In genomic region chr12:30761730-30762129, GRCh38 we compare ENCODE assay signal across 24 cellular contexts. TPM values are rescaled to one million over a fixed set of nuclear protein-coding genes. Genes with fewer than 3 reads are reported as not detected.
DNase-seq lines count a peak whose midpoint lies in the region; ATAC-seq, FAIRE-seq and TF ChIP-seq lines count a peak whose summit lies in the region.
"Had no signal": no experiment of that assay in that cellular context is flagged by ENCODE, and none has a peak within 500 bp of the region (broad histone marks: within the 10 kb centered on the region; RNA-seq: fewer than 3 reads in every experiment).

No MANE protein-coding gene starts in this region.

- H3K9me1 ChIP-seq in IMR-90 (ENCODE audit: insufficient read depth, low read length) (no peaks in the 10 kb centered on the region), K562 (ENCODE audit: control insufficient read depth, insufficient read depth, low read length) (no peaks in the 10 kb centered on the region)

- no peak overlapping the region for H3K4ac ChIP-seq in IMR-90 (ENCODE audit: low read depth, low read length)

- H3K27ac Mint-ChIP-seq in Caco-2 (ENCODE audit: unreplicated experiment) (peak overlapping the region; percentile 78), HFFc6 (no peak overlapping the region)
- H3K27ac Mint-ChIP-seq: CD14-positive monocyte; CD4-positive, alpha-beta memory T cell; CD8-positive, alpha-beta memory T cell had no signal

- H4K8ac ChIP-seq in IMR-90 (ENCODE audit: low read depth in 2 of 2, low read length in 2 of 2): no peak overlapping the region

- dilution Hi-C loops in IMR-90 (cut with HindIII; ENCODE audit: low sequenced_read_pairs, unreplicated experiment): no loop called here

- H4K91ac ChIP-seq in IMR-90 (ENCODE audit: insufficient read depth, low read depth, low read length): no peak overlapping the region

- no peak overlapping the region for H2AK5ac ChIP-seq in IMR-90 (ENCODE audit: low read depth, low read length)

- TF ChIP-seq EP300 in K562 (IDR thresholded peaks at IDR 0.05; ENCODE audit: low read length): no peak

- H3K4me1 Mint-ChIP-seq in Caco-2 (ENCODE audit: low read depth, unreplicated experiment): peaks cover 41% of the 10 kb centered on the region
- H3K4me1 Mint-ChIP-seq in HFFc6 (ENCODE audit: low read depth): no peaks in the 10 kb centered on the region
- H3K4me1 Mint-ChIP-seq: CD14-positive monocyte; CD4-positive, alpha-beta memory T cell; CD8-positive, alpha-beta memory T cell had no signal

- no peak overlapping the region for H2AK9ac ChIP-seq in IMR-90 (replicated peaks; ENCODE audit: low read depth, low read length, poor library complexity)

- no peak overlapping the region for H3K14ac ChIP-seq in IMR-90 (replicated peaks; ENCODE audit: low read depth, low read length)

- in situ Hi-C loops in IMR-90 (cut with MboI; ENCODE audit: low sequenced_read_pairs): no loop called here
- in situ Hi-C loops in K562 (cut with MboI): no loop called here
- in situ Hi-C loops in GM13977 (cut with MboI; ENCODE audit: low pct_unique_long_range_greater_than_20kb, low sequenced_read_pairs, unreplicated experiment): no loop called here

- H3K4me2 ChIP-seq in IMR-90 (ENCODE audit: low read depth, low read length): no peak overlapping the region
- H3K4me2 ChIP-seq in K562 (ENCODE audit: insufficient read depth, low read length): no peak overlapping the region
- H3K4me2 ChIP-seq: BLaER1 had no signal

- no peak for FAIRE-seq in K562 (lab: Jason Lieb, UNC)
- FAIRE-seq: A204.1, D721Med, G401.6, GM12891, GM18507 had no signal

- H3K4me3 Mint-ChIP-seq in Caco-2 (ENCODE audit: unreplicated experiment) (no peak overlapping the region), HFFc6 (no peak overlapping the region)
- H3K4me3 Mint-ChIP-seq: CD14-positive monocyte; CD4-positive, alpha-beta memory T cell; CD4-positive, CD25-positive, alpha-beta regulatory T cell; CD8-positive, alpha-beta memory T cell had no signal

- H3K4me3 ChIP-seq in Caco-2 (ENCODE audit: low read depth, low read length) (no peak overlapping the region), IMR-90 (ENCODE audit: insufficient read depth, low read depth, low read length) (no peak overlapping the region), K562 (no peak overlapping the region)
- H3K4me3 ChIP-seq: BLaER1 had no signal

- H2BK20ac ChIP-seq in IMR-90 (ENCODE audit: low read depth, low read length): no peak overlapping the region

- no CpG with 5 or more reads among the region's 2 CpGs for WGBS in IMR-90 (ENCODE audit: extremely low coverage in 2 of 2, insufficient read length in 1 of 2), 2 experiments
- WGBS in K562 (ENCODE audit: insufficient coverage, low coverage, missing lambda C conversion rate): 85% methylated on average over 2 of the region's 2 CpGs

- H3K27ac ChIP-seq in IMR-90 (ENCODE audit: insufficient read depth, low read length): no peak overlapping the region
- no peak overlapping the region for H3K27ac ChIP-seq in K562 (ENCODE audit: extremely low read depth, low read depth, low read length)
- H3K27ac ChIP-seq: BLaER1 had no signal

- H2AFZ ChIP-seq in IMR-90 (replicated peaks; ENCODE audit: low read length, poor library complexity) (no peak overlapping the region), K562 (ENCODE audit: low read depth, low read length) (no peak overlapping the region)

- no peaks in the 10 kb centered on the region for H3K27me3 Mint-ChIP-seq in Caco-2 (ENCODE audit: insufficient read depth, unreplicated experiment)
- H3K27me3 Mint-ChIP-seq in HFFc6 (ENCODE audit: insufficient read depth): peaks cover 8% of the 10 kb centered on the region
- H3K27me3 Mint-ChIP-seq: CD4-positive, alpha-beta memory T cell had no signal

- no peak overlapping the region for H3K56ac ChIP-seq in IMR-90 (ENCODE audit: extremely low read depth, insufficient read depth, low read length)

- H3K23ac ChIP-seq in IMR-90 (ENCODE audit: low read depth, low read length): no peak overlapping the region

- no peak overlapping the region for H4K5ac ChIP-seq in IMR-90 (ENCODE audit: low read depth, low read length)

- H3K27me3 ChIP-seq in Caco-2 (replicated peaks; ENCODE audit: control insufficient read depth, insufficient read depth, low read length): no peaks in the 10 kb centered on the region
- no peaks in the 10 kb centered on the region; the same call in 1 of the 2 replicates for H3K27me3 ChIP-seq in IMR-90 (ENCODE audit: control insufficient read depth, insufficient read depth, low read length)
- H3K27me3 ChIP-seq in K562 (ENCODE audit: control insufficient read depth in 2 of 2, insufficient read depth in 2 of 2, low read length in 2 of 2): no peaks in the 10 kb centered on the region
- H3K27me3 ChIP-seq: BE2C, BLaER1 had no signal

- no peak overlapping the region for H2BK120ac ChIP-seq in IMR-90 (ENCODE audit: low read depth, low read length)

- no peak for ATAC-seq in IMR-90 (ENCODE audit: low read depth)
- ATAC-seq in K562: no peak

- CTCF ChIA-PET in Caco-2 (lab: Charles Lee): no interaction called here
- CTCF ChIA-PET in IMR-90 (lab: Yijun Ruan, JAX): no interaction called here
- CTCF ChIA-PET in K562 (lab: Yijun Ruan, JAX; ENCODE audit: low intra/inter-chr PET ratio): interaction anchor here (0.7 kb wide), 1 partner anchor 556 kb away, joined by 3 read pairs; no protein-coding TSS in a partner anchor

- H3K9me3 ChIP-seq in Caco-2 (no peaks in the 10 kb centered on the region; the same call in none of the 2 replicates), IMR-90 (ENCODE audit: control insufficient read depth, insufficient read depth, low read length) (no peaks in the 10 kb centered on the region), K562 (replicated peaks; ENCODE audit: control insufficient read depth, insufficient read depth, low read depth, low read length) (peaks cover 2% of the 10 kb centered on the region)
- H3K9me3 ChIP-seq: BE2C had no signal

- no peaks in the 10 kb centered on the region for H3K79me2 ChIP-seq in K562 (ENCODE audit: control insufficient read depth, insufficient read depth, low read length)

- H2BK15ac ChIP-seq in IMR-90 (ENCODE audit: low read depth, low read length): no peak overlapping the region

- H3K36me3 Mint-ChIP-seq in Caco-2 (ENCODE audit: insufficient read depth, unreplicated experiment) (no peaks in the 10 kb centered on the region), HFFc6 (ENCODE audit: low read depth) (no peaks in the 10 kb centered on the region)
- H3K36me3 Mint-ChIP-seq: CD14-positive monocyte; CD4-positive, CD25-positive, alpha-beta regulatory T cell; CD8-positive, alpha-beta memory T cell had no signal

- H3K36me3 ChIP-seq in Caco-2 (ENCODE audit: control insufficient read depth, insufficient read depth, low read length) (no peaks in the 10 kb centered on the region), IMR-90 (ENCODE audit: control insufficient read depth, insufficient read depth, low read length) (no peaks in the 10 kb centered on the region), K562 (ENCODE audit: control insufficient read depth, insufficient read depth, low read length) (no peaks in the 10 kb centered on the region; the same call in 2 of the 3 replicates)
- H3K36me3 ChIP-seq: BE2C, BLaER1 had no signal

- TF ChIP-seq RAD21 in IMR-90 (IDR thresholded peaks at IDR 0.05; ENCODE audit: low read length) (no peak), K562 (CRISPR knock-in tag; conservative IDR thresholded peaks at IDR 0.05 in 1 of 2, IDR thresholded peaks at IDR 0.05 in 1 of 2) (no peak)

- no TSS peak for BruUV-seq in Caco-2 (replicated peaks; lab: Mats Ljungman, UMichigan)
- no TSS peak for BruUV-seq in IMR-90 (replicated peaks; lab: Mats Ljungman, UMichigan)
- no TSS peak for BruUV-seq in K562 (replicated peaks; lab: Mats Ljungman, UMichigan)

- H3K18ac ChIP-seq in IMR-90 (ENCODE audit: low read depth, low read length): no peak overlapping the region

- H3K9ac ChIP-seq in IMR-90 (ENCODE audit: low read depth, low read length) (no peak overlapping the region), K562 (ENCODE audit: insufficient read depth in 1 of 2, low read depth in 2 of 2, low read length in 2 of 2) (no peak overlapping the region)
- H3K9ac ChIP-seq: BLaER1 had no signal

- POLR2A ChIA-PET in Caco-2 (lab: Charles Lee): no interaction called here
- POLR2A ChIA-PET in IMR-90 (lab: Charles Lee; ENCODE audit: unreplicated experiment): no interaction called here
- POLR2A ChIA-PET in K562 (lab: Yijun Ruan, JAX): no interaction called here

- H3K4me1 ChIP-seq in Caco-2: peaks cover 26% of the 10 kb centered on the region
- H3K4me1 ChIP-seq in IMR-90 (ENCODE audit: control insufficient read depth, insufficient read depth, low read length): no peaks in the 10 kb centered on the region
- peaks cover 0 to 22% of the 10 kb centered on the region in 2 experiments; a peak in 3 of 5 replicates for H3K4me1 ChIP-seq in K562 (replicated peaks in 1 of 2; ENCODE audit: control insufficient read depth in 2 of 2, insufficient read depth in 2 of 2, low read length in 2 of 2)
- H3K4me1 ChIP-seq: BE2C, BLaER1 had no signal

- TF ChIP-seq CTCF in Caco-2 (IDR thresholded peaks at IDR 0.05; ENCODE audit: insufficient read depth in 1 of 2, low read depth in 1 of 2, low read length in 1 of 2, severe bottlenecking in 1 of 2, unreplicated experiment in 1 of 2) (no peak), IMR-90 (conservative IDR thresholded peaks at IDR 0.05; ENCODE audit: low read depth, low read length) (no peak), K562 (IDR thresholded peaks at IDR 0.05 in 2 of 3, conservative IDR thresholded peaks at IDR 0.05 in 1 of 3; ENCODE audit: insufficient read depth in 2 of 3, low read depth in 1 of 3, low read length in 3 of 3) (no peak), HFFc6 (IDR thresholded peaks at IDR 0.05) (no peak), GM13977 (IDR thresholded peaks at IDR 0.05; ENCODE audit: extremely low read depth, insufficient read depth, missing control alignments) (no peak)

- H3K79me1 ChIP-seq in IMR-90 (ENCODE audit: low read depth in 1 of 2, low read length in 2 of 2): no peaks in the 10 kb centered on the region

- TF ChIP-seq POLR2A in IMR-90 (IDR thresholded peaks at IDR 0.05; ENCODE audit: low read depth, low read length) (no peak), K562 (conservative IDR thresholded peaks at IDR 0.05) (no peak)

- intact Hi-C loops in Caco-2 (cut with micrococcal nuclease; ENCODE audit: unreplicated experiment): no loop called here
- intact Hi-C loops in IMR-90 (cut with micrococcal nuclease): no loop called here
- intact Hi-C loops in K562 (cut with micrococcal nuclease): no loop called here

- no peak overlapping the region for H2BK5ac ChIP-seq in IMR-90 (ENCODE audit: low read depth, low read length, poor library complexity, severe bottlenecking)

- no peak for DNase-seq in Caco-2
- DNase-seq in IMR-90: no peak
- no peak for DNase-seq in K562 (ENCODE audit: extremely low read depth in 1 of 4, low spot score in 3 of 4)
- no peak for DNase-seq in HFFc6
- no peak for DNase-seq in NCI-H524 treated with DMSO at 0.1 percent for 48 hours (lab: John Stamatoyannopoulos, UW)
- DNase-seq in GM13977 (ENCODE audit: low spot score): no peak
- DNase-seq: 8988T; ACHN; BE2C; C1 segment of cervical spinal cord; Calu3; CD4-positive, alpha-beta memory T cell; CD4-positive, CD25-positive, alpha-beta regulatory T cell; CD8-positive, alpha-beta memory T cell; COR-L47; DMS79 treated with DMSO at 0.1 percent for 48 hours; GF-D8 had no signal

- H3K9me3 Mint-ChIP-seq in Caco-2 (ENCODE audit: unreplicated experiment): peaks cover 3% of the 10 kb centered on the region
- no peaks in the 10 kb centered on the region for H3K9me3 Mint-ChIP-seq in HFFc6
- H3K9me3 Mint-ChIP-seq: CD4-positive, alpha-beta memory T cell; CD8-positive, alpha-beta memory T cell had no signal

- no peaks in the 10 kb centered on the region for H4K20me1 ChIP-seq in IMR-90 (ENCODE audit: insufficient read depth, low read length)
- H4K20me1 ChIP-seq in K562 (replicated peaks; ENCODE audit: control insufficient read depth, insufficient read depth, low read length): no peaks in the 10 kb centered on the region
- H4K20me1 ChIP-seq: BLaER1 had no signal

RNA-seq across cellular contexts. Expression of gene CAPRIN2, which starts 7.0 kb away (rescaled TPM):
- 19.6 and 21.7 TPM in 2 replicates for total RNA-seq in Caco-2 (2022)
- total RNA-seq in IMR-90 (2012; rRNA removed): 23.1 and 23.8 TPM in 2 replicates
- polyA plus RNA-seq in IMR-90 (2012; rRNA removed): 15.3 and 18.9 TPM in 2 replicates
- polyA plus RNA-seq in IMR-90 (2012; cell fraction: cytosol; rRNA removed): 1.9 and 2.2 TPM in 2 replicates
- polyA plus RNA-seq in IMR-90 (2012; cell fraction: nucleus; rRNA removed; ENCODE audit: low replicate concordance): 14.5 and 102 TPM in 2 replicates
- 22.1 and 98.5 TPM in 2 replicates for total RNA-seq in K562 (2011; cell fraction: chromatin; rRNA removed; ENCODE audit: low replicate concordance)
- total RNA-seq in K562 (2011; cell fraction: nucleolus; rRNA removed): 8.2 and 17.9 TPM in 2 replicates
- 28.2 and 33.9 TPM in 2 replicates for total RNA-seq in K562 (2011; cell fraction: nucleoplasm; rRNA removed)
- 5.3 and 6.7 TPM in 2 replicates for total RNA-seq in K562 (2014; rRNA removed)
- 8.9 and 10.0 TPM in 2 replicates for total RNA-seq in K562 (2014; rRNA removed; fragmentation: Illumina TruSeq; extraction: Trizol)
- 8.2 and 9.4 TPM in 2 replicates for total RNA-seq in K562 (2015; rRNA removed; fragmentation: Illumina TruSeq; extraction: Trizol)
- 7.4 and 8.3 TPM in 2 replicates for total RNA-seq in K562 (2021)
- 12.3 and 14.5 TPM in 2 replicates for polyA plus RNA-seq in K562 (2011; rRNA removed)
- 3.6 and 6.2 TPM in 2 replicates for polyA plus RNA-seq in K562 (2011; cell fraction: cytosol; rRNA removed)
- polyA plus RNA-seq in K562 (2011; cell fraction: nucleus; rRNA removed): 38.3 and 43.2 TPM in 2 replicates
- 5.6 and 10.0 TPM in 2 replicates for polyA plus RNA-seq in K562 (2012)
- polyA plus RNA-seq in K562 (2014; fragmentation: Illumina TruSeq; extraction: Trizol): 11.1 and 12.3 TPM in 2 replicates
- polyA plus RNA-seq in K562 (2014; fragmentation: Nextera tagmentation; extraction: Ambion mirVana): 1 to 10 TPM; 2.3 to 3.4 TPM
- polyA plus RNA-seq in K562 (2014; rRNA removed): 8.8 and 9.4 TPM in 2 replicates
- polyA minus RNA-seq in K562 (2011; rRNA and poly(A)+ RNA removed): 10.8 and 12.1 TPM in 2 replicates
- 2.9 and 6.1 TPM in 2 replicates for polyA minus RNA-seq in K562 (2011; cell fraction: cytosol; rRNA and poly(A)+ RNA removed)
- 8.9 and 16.7 TPM in 2 replicates for polyA minus RNA-seq in K562 (2011; cell fraction: nucleus; rRNA and poly(A)+ RNA removed)
- total RNA-seq in HFFc6 (2021; fragmentation: NEBNext Ultra II Directional; extraction: Animal tissue kit (Norgen Biotek cat#: 25700)): 10 to 100 TPM; 13.3 to 21.4 (median 19.1) TPM
